Comparison of ENCODE assay signal across 11 cellular contexts in genomic region chr3:177647876-177648275, GRCh38.
A peak's percentile ranks its signal among the peaks of the same experiment; 100 is the strongest.
DNase-seq lines count a peak whose midpoint lies in the region; ATAC-seq and TF ChIP-seq lines count a peak whose summit lies in the region.
"Had no signal": no experiment of that assay in that cellular context is flagged by ENCODE, and none has a peak within 500 bp of the region (broad histone marks: within the 10 kb centered on the region; RNA-seq: fewer than 3 reads in every experiment).

No MANE protein-coding gene starts in this region.

- WGBS in thyroid gland, 2 donors: 18 to 26% methylated on average over 4 of the region's 4 CpGs

- H3K27me3 Mint-ChIP-seq in activated naive CD4-positive, alpha-beta T cell treated with anti-CD3 and anti-CD28 coated beads for 36 hours (ENCODE audit: low read depth): no peaks in the 10 kb centered on the region
- H3K27me3 Mint-ChIP-seq in central memory CD8-positive, alpha-beta T cell: no peaks in the 10 kb centered on the region

- H3K9me3 Mint-ChIP-seq in activated naive CD4-positive, alpha-beta T cell treated with anti-CD3 and anti-CD28 coated beads for 36 hours: no peaks in the 10 kb centered on the region
- peaks cover 6% of the 10 kb centered on the region for H3K9me3 Mint-ChIP-seq in central memory CD8-positive, alpha-beta T cell
- H3K9me3 Mint-ChIP-seq: mesothelial cell of epicardium had no signal

- no peaks in the 10 kb centered on the region for H3K27me3 ChIP-seq in thyroid gland
- H3K27me3 ChIP-seq in WERI-Rb-1 (ENCODE audit: insufficient read depth, low read depth, severe bottlenecking): no peaks in the 10 kb centered on the region
- H3K27me3 ChIP-seq: testis had no signal

- no peaks in the 10 kb centered on the region for H3K36me3 Mint-ChIP-seq in activated naive CD4-positive, alpha-beta T cell treated with anti-CD3 and anti-CD28 coated beads for 36 hours (ENCODE audit: low read depth)
- H3K36me3 Mint-ChIP-seq in central memory CD8-positive, alpha-beta T cell (ENCODE audit: insufficient read depth): peaks cover 5% of the 10 kb centered on the region
- H3K36me3 Mint-ChIP-seq: mesothelial cell of epicardium had no signal

- ATAC-seq in central memory CD8-positive, alpha-beta T cell (replicated peaks; ENCODE audit: extremely low read depth, poor library complexity, severe bottlenecking): peak; percentile 60

- H3K27ac ChIP-seq in thyroid gland (peak overlapping the region; percentile 1 to 48 (median 41)), WERI-Rb-1 (no peak overlapping the region)
- H3K27ac ChIP-seq: testis had no signal

- intact Hi-C loops in activated naive CD4-positive, alpha-beta T cell treated with anti-CD3 and anti-CD28 coated beads for 36 hours (cut with micrococcal nuclease): loop anchor here (2.0 to 5.0 kb wide), 2 partner anchors 51 to 221 kb away; no protein-coding TSS in a partner anchor
- intact Hi-C loops in thyroid gland (cut with DNase I): no loop called here

- no peaks in the 10 kb centered on the region for H3K36me3 ChIP-seq in thyroid gland
- H3K36me3 ChIP-seq in WERI-Rb-1: no peaks in the 10 kb centered on the region

- H3K4me3 ChIP-seq in thyroid gland (replicated peaks in 1 of 3): no peak overlapping the region
- no peak overlapping the region for H3K4me3 ChIP-seq in WERI-Rb-1 (ENCODE audit: low read depth, low read length)
- H3K4me3 ChIP-seq: testis had no signal

- TF ChIP-seq CTCF in thyroid gland (IDR thresholded peaks at IDR 0.05) (no peak), WERI-Rb-1 (IDR thresholded peaks at IDR 0.05; ENCODE audit: low read depth, low read length) (no peak)

- peaks cover 36 to 46% of the 10 kb centered on the region in 2 donors for H3K4me1 ChIP-seq in thyroid gland
- H3K4me1 ChIP-seq: testis had no signal

- DNase-seq in activated naive CD4-positive, alpha-beta T cell treated with anti-CD3 and anti-CD28 coated beads for 36 hours: peak; percentile 37
- DNase-seq in activated naive CD4-positive, alpha-beta T cell treated with anti-CD3 and anti-CD28 coated beads, Interleukin-2, amount 50 U/mL, for 16 hours: no peak
- peak; percentile 37 for DNase-seq in NCI-H345 treated with DMSO at 0.1 percent for 48 hours (lab: John Stamatoyannopoulos, UW; ENCODE audit: unreplicated experiment)
- DNase-seq in central memory CD8-positive, alpha-beta T cell (ENCODE audit: low spot score in 2 of 2): peak in 1 of 2 donors; percentile 14
- DNase-seq in thyroid gland: peak; percentile 88 to 89
- DNase-seq in DMS 273 treated with DMSO at 0.1 percent for 48 hours (lab: John Stamatoyannopoulos, UW): no peak
- no peak for DNase-seq in COLO829 (ENCODE audit: low spot score)
- no peak for DNase-seq in WERI-Rb-1
- DNase-seq: NCI-H524, testis had no signal

- TF ChIP-seq POLR2A in thyroid gland (IDR thresholded peaks at IDR 0.05): no peak

- no peak overlapping the region for H3K4me3 Mint-ChIP-seq in activated naive CD4-positive, alpha-beta T cell treated with anti-CD3 and anti-CD28 coated beads for 36 hours
- H3K4me3 Mint-ChIP-seq in central memory CD8-positive, alpha-beta T cell: peak overlapping the region; percentile 70
- H3K4me3 Mint-ChIP-seq: mesothelial cell of epicardium had no signal

- no peak overlapping the region for H3K27ac Mint-ChIP-seq in activated naive CD4-positive, alpha-beta T cell treated with anti-CD3 and anti-CD28 coated beads for 36 hours
- peak overlapping the region; percentile 88 for H3K27ac Mint-ChIP-seq in central memory CD8-positive, alpha-beta T cell (ENCODE audit: low read depth)
- H3K27ac Mint-ChIP-seq: mesothelial cell of epicardium had no signal

- H3K9me3 ChIP-seq in thyroid gland: no peaks in the 10 kb centered on the region
- H3K9me3 ChIP-seq in WERI-Rb-1 (ENCODE audit: severe bottlenecking): no peaks in the 10 kb centered on the region
- H3K9me3 ChIP-seq: testis had no signal

- CTCF ChIA-PET in activated naive CD4-positive, alpha-beta T cell treated with anti-CD3 and anti-CD28 coated beads for 36 hours (lab: Charles Lee): no interaction called here

- H3K4me1 Mint-ChIP-seq in activated naive CD4-positive, alpha-beta T cell treated with anti-CD3 and anti-CD28 coated beads for 36 hours (ENCODE audit: low read depth): peaks cover 35% of the 10 kb centered on the region
- peaks cover 75% of the 10 kb centered on the region for H3K4me1 Mint-ChIP-seq in central memory CD8-positive, alpha-beta T cell

Comparison
In these comparisons a context has a peak if more than half of its experiments do, and no peak if none do; other contexts are left out.
1. DNase-seq: peak in activated naive CD4-positive, alpha-beta T cell treated with anti-CD3 and anti-CD28 coated beads for 36 hours (single experiment), NCI-H345 treated with DMSO at 0.1 percent for 48 hours (single experiment) and thyroid gland (2 of 2); none in activated naive CD4-positive, alpha-beta T cell treated with anti-CD3 and anti-CD28 coated beads, Interleukin-2, amount 50 U/mL, for 16 hours (single experiment), DMS 273 treated with DMSO at 0.1 percent for 48 hours (single experiment), COLO829 (single experiment) and WERI-Rb-1 (single experiment).